Comparison of ENCODE assay signal across 21 cellular contexts in genomic region chr12:97017213-97017612, GRCh38.
A peak's percentile ranks its signal among the peaks of the same experiment; 100 is the strongest.
DNase-seq lines count a peak whose midpoint lies in the region; ATAC-seq and TF ChIP-seq lines count a peak whose summit lies in the region.
"Had no signal": no experiment of that assay in that cellular context is flagged by ENCODE, and none has a peak within 500 bp of the region (broad histone marks: within the 10 kb centered on the region; RNA-seq: fewer than 3 reads in every experiment).

No MANE protein-coding gene starts in this region.

- H3K18ac ChIP-seq in mesenchymal stem cell (ENCODE audit: low read depth in 1 of 2, low read length in 2 of 2), result no peak overlapping the region

- POLR2A ChIA-PET in OCI-LY7 (lab: Charles Lee), result no interaction called here

- no peak overlapping the region for H3K14ac ChIP-seq in mesenchymal stem cell (ENCODE audit: low read length in 2 of 2)

- TF ChIP-seq CTCF in GM12865 (IDR thresholded peaks at IDR 0.05; ENCODE audit: insufficient read depth, low read depth, low read length, missing control alignments) (no peak), OCI-LY7 (conservative IDR thresholded peaks at IDR 0.05; ENCODE audit: low read length) (no peak), GM13977 (IDR thresholded peaks at IDR 0.05; ENCODE audit: extremely low read depth, insufficient read depth, missing control alignments) (no peak)

- no peak overlapping the region for H2BK15ac ChIP-seq in mesenchymal stem cell (ENCODE audit: low read depth, poor library complexity, severe bottlenecking)

- no peak overlapping the region for H2BK12ac ChIP-seq in mesenchymal stem cell (ENCODE audit: low read length in 2 of 2)

- no peaks in the 10 kb centered on the region for H3K79me2 ChIP-seq in OCI-LY7 (ENCODE audit: insufficient read depth, low read depth, low read length)

- H3K4ac ChIP-seq in mesenchymal stem cell (ENCODE audit: low read depth in 1 of 2, low read length in 2 of 2), result no peak overlapping the region

- no peak overlapping the region for H2AK5ac ChIP-seq in mesenchymal stem cell (ENCODE audit: low read length, severe bottlenecking)

- no peaks in the 10 kb centered on the region for H4K20me1 ChIP-seq in OCI-LY7 (ENCODE audit: insufficient read depth, low read length)

- H3K36me3 ChIP-seq in OCI-LY7 (ENCODE audit: insufficient read depth, low read length) (no peaks in the 10 kb centered on the region), mesenchymal stem cell (ENCODE audit: control insufficient read depth in 1 of 2, insufficient read depth in 2 of 2, low read depth in 1 of 2, low read length in 2 of 2) (no peaks in the 10 kb centered on the region)

- H3K4me3 ChIP-seq in GM12865 (ENCODE audit: low read depth, low read length) (no peak overlapping the region), OCI-LY7 (ENCODE audit: low read depth, low read length, poor library complexity, severe bottlenecking) (no peak overlapping the region), mesenchymal stem cell (ENCODE audit: insufficient read depth in 1 of 2, low read depth in 1 of 2, low read length in 2 of 2) (no peak overlapping the region)

- no peak overlapping the region for H4K8ac ChIP-seq in mesenchymal stem cell (ENCODE audit: low read length)

- no TSS peak for BruUV-seq in OCI-LY7 (replicated peaks; lab: Mats Ljungman, UMichigan)

- 40% methylated on average over 1 of the region's 3 CpGs for WGBS in mesenchymal stem cell

- peak; percentile 64 for DNase-seq in GM12865 (ENCODE audit: low read depth)
- no peak for DNase-seq in OCI-LY7 (ENCODE audit: low spot score)
- no peak for DNase-seq in mesenchymal stem cell
- no peak for DNase-seq in GM13977 (ENCODE audit: low spot score)
- DNase-seq: AML-193; C1 segment of cervical spinal cord; CD8-positive, alpha-beta T cell; DMS53; GF-D8; Kasumi-1; NCI-H187; NCI-H446; NCI-H526; PC-3; Right ventricle myocardium superior; T-helper 9 cell had no signal

- H2BK5ac ChIP-seq in mesenchymal stem cell (ENCODE audit: low read depth, low read length, poor library complexity, severe bottlenecking), result no peak overlapping the region

- H3K4me1 ChIP-seq in OCI-LY7 (ENCODE audit: insufficient read depth, low read length, poor library complexity, severe bottlenecking), result no peaks in the 10 kb centered on the region
- no peaks in the 10 kb centered on the region for H3K4me1 ChIP-seq in mesenchymal stem cell (ENCODE audit: control insufficient read depth, insufficient read depth, low read depth, low read length)

- H3K23ac ChIP-seq in mesenchymal stem cell (ENCODE audit: low read length in 2 of 2), result no peak overlapping the region

- H3K9me3 ChIP-seq in OCI-LY7 (ENCODE audit: low read length) (no peaks in the 10 kb centered on the region), mesenchymal stem cell (ENCODE audit: control insufficient read depth, low read length) (peaks cover 3% of the 10 kb centered on the region)

- H2BK120ac ChIP-seq in mesenchymal stem cell (ENCODE audit: low read depth, low read length), result no peak overlapping the region

- no peak overlapping the region for H2AFZ ChIP-seq in OCI-LY7 (ENCODE audit: low read length)
- H2AFZ ChIP-seq in mesenchymal stem cell (ENCODE audit: low read depth, low read length), result no peak overlapping the region

- in situ Hi-C loops in GM13977 (cut with MboI; ENCODE audit: low pct_unique_long_range_greater_than_20kb, low sequenced_read_pairs, unreplicated experiment), result no loop called here

- H3K27ac ChIP-seq in OCI-LY7 (ENCODE audit: low read depth, low read length, poor library complexity, severe bottlenecking), result no peak overlapping the region
- no peak overlapping the region for H3K27ac ChIP-seq in mesenchymal stem cell (ENCODE audit: low read length, poor library complexity, severe bottlenecking)

- ATAC-seq in GM21360 (IDR thresholded peaks at IDR 0.05; ENCODE audit: unreplicated experiment) (peak; percentile 66), HG02884 (IDR thresholded peaks at IDR 0.05; ENCODE audit: unreplicated experiment) (peak; percentile 88), HG03520 (IDR thresholded peaks at IDR 0.05; ENCODE audit: unreplicated experiment) (peak; percentile 57), GM19324 (IDR thresholded peaks at IDR 0.05; ENCODE audit: low FRiP score, unreplicated experiment) (no peak)
- ATAC-seq: CD8-positive, alpha-beta T cell; HCT116; PC-3 had no signal

- CTCF ChIA-PET in OCI-LY7 (lab: Charles Lee; ENCODE audit: unreplicated experiment), result no interaction called here

- intact Hi-C loops in OCI-LY7 (cut with micrococcal nuclease; ENCODE audit: unreplicated experiment), result no loop called here

- no peak overlapping the region for H3K4me2 ChIP-seq in OCI-LY7 (ENCODE audit: low read length)
- H3K4me2 ChIP-seq in mesenchymal stem cell (ENCODE audit: low read length, poor library complexity, severe bottlenecking), result no peak overlapping the region

- no peaks in the 10 kb centered on the region for H3K9me2 ChIP-seq in OCI-LY7 (ENCODE audit: insufficient read depth, low read length)

- no peak overlapping the region for H3K9ac ChIP-seq in mesenchymal stem cell (ENCODE audit: low read length)

- H3K79me1 ChIP-seq in mesenchymal stem cell (replicated peaks; ENCODE audit: low read length, poor library complexity, severe bottlenecking), result no peaks in the 10 kb centered on the region

- no peaks in the 10 kb centered on the region for H3K27me3 ChIP-seq in mesenchymal stem cell (ENCODE audit: control insufficient read depth in 1 of 2, insufficient read depth in 1 of 2, low read length in 2 of 2)

- no peak overlapping the region for H4K91ac ChIP-seq in mesenchymal stem cell (ENCODE audit: low read length)
